In the genomic region with DNA sequence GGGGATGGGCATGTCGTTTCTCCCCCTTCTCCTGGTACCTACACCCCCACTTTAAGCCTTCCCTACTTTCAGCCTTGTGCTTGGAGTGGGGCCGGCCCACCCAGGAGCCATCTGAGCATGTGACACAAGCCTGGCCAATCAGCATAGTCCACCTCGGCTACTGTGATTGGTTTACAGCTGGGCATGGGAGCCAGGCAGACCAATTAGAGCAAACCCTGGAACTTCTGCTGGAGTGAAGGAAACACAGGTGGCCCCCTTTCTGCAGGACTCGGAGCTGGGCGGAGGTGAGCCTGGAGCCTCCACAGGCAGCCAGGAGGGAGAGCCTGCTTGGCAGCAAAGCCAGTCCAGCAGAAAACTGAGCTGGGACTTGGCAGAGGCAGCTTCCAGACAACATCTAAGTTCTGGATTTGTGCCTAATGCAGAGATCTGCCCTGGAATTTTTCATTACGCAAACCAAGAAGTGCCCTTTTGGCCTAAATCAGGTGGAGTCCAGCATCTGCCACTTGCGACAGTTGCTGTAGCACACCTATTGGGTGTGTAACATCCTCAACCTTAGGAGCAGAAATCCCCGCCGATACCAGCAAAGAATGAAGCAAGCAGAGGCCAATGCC, we compare ENCODE assay signal across 9 cellular contexts. TPM values are rescaled to one million over a fixed set of nuclear protein-coding genes. Genes with fewer than 3 reads are reported as not detected.
A peak's percentile ranks its signal among the peaks of the same experiment; 100 is the strongest.
DNase-seq lines count a peak whose midpoint lies in the region; ATAC-seq and TF ChIP-seq lines count a peak whose summit lies in the region.
"Had no signal": no experiment of that assay in that cellular context is flagged by ENCODE, and none has a peak within 500 bp of the region (broad histone marks: within the 10 kb centered on the region; RNA-seq: fewer than 3 reads in every experiment).

No MANE protein-coding gene starts in this region.

- no peaks in the 10 kb centered on the region for H3K36me3 ChIP-seq in neural progenitor cell

- no peaks in the 10 kb centered on the region for H3K9me3 Mint-ChIP-seq in neural progenitor cell
- no peaks in the 10 kb centered on the region for H3K9me3 Mint-ChIP-seq in stimulated activated effector memory CD8-positive, alpha-beta T cell treated with anti-CD3 and anti-CD28 coated beads, Interleukin-12 subunit alpha, Interleukin-12 subunit beta, amount 100 ng/mL, for 72 hours
- H3K9me3 Mint-ChIP-seq in progenitor cell of endocrine pancreas (ENCODE audit: low read depth) = no peaks in the 10 kb centered on the region

- TF ChIP-seq CTCF in epithelial cell of esophagus (IDR thresholded peaks at IDR 0.05; ENCODE audit: insufficient read depth, low read depth, low read length, missing control alignments) (peak; percentile 10), neural progenitor cell (IDR thresholded peaks at IDR 0.05) (no peak), progenitor cell of endocrine pancreas (IDR thresholded peaks at IDR 0.05; ENCODE audit: unreplicated experiment) (no peak)

- H2AFZ ChIP-seq in neural progenitor cell (replicated peaks) = no peak overlapping the region

- no peak overlapping the region for H3K9ac ChIP-seq in neural progenitor cell

- peaks cover 11% of the 10 kb centered on the region for H4K20me1 ChIP-seq in neural progenitor cell (ENCODE audit: low read depth)

- H3K4me3 Mint-ChIP-seq in neural progenitor cell (no peak overlapping the region), progenitor cell of endocrine pancreas (ENCODE audit: low read depth) (no peak overlapping the region)
- H3K4me3 Mint-ChIP-seq in stimulated activated effector memory CD8-positive, alpha-beta T cell treated with anti-CD3 and anti-CD28 coated beads, Interleukin-12 subunit alpha, Interleukin-12 subunit beta, amount 100 ng/mL, for 72 hours = no peak overlapping the region

- H3K27me3 Mint-ChIP-seq in neural progenitor cell (ENCODE audit: insufficient read depth, low read depth) (no peaks in the 10 kb centered on the region), progenitor cell of endocrine pancreas (no peaks in the 10 kb centered on the region)

- H3K4me3 ChIP-seq in epithelial cell of esophagus (ENCODE audit: low read length) (no peak overlapping the region), neural progenitor cell (no peak overlapping the region)

- H3K27ac Mint-ChIP-seq in neural progenitor cell (peak overlapping the region; percentile 86), progenitor cell of endocrine pancreas (no peak overlapping the region)
- H3K27ac Mint-ChIP-seq in stimulated activated effector memory CD8-positive, alpha-beta T cell treated with anti-CD3 and anti-CD28 coated beads, Interleukin-12 subunit alpha, Interleukin-12 subunit beta, amount 100 ng/mL, for 72 hours = no peak overlapping the region

- H3F3A ChIP-seq in neural progenitor cell (ENCODE audit: low read depth) = peaks cover 8% of the 10 kb centered on the region

- H3K4me2 ChIP-seq in neural progenitor cell = no peak overlapping the region

- peaks cover 8% of the 10 kb centered on the region for H3K4me1 ChIP-seq in neural progenitor cell

- H3K9me3 ChIP-seq in neural progenitor cell (ENCODE audit: low read depth) = no peaks in the 10 kb centered on the region

- DNase-seq in D341Med (ENCODE audit: low spot score) (peak; percentile 72), NCI-H460 (ENCODE audit: extremely low read depth, low read depth) (peak; percentile 28), epithelial cell of esophagus (ENCODE audit: low read depth) (peak; percentile 26), neural progenitor cell (ENCODE audit: low spot score) (peak; percentile 27), SKM-1 treated with dmso at 0.1 percent for 144 hours (lab: John Stamatoyannopoulos, UW; ENCODE audit: unreplicated experiment) (no peak), progenitor cell of endocrine pancreas (ENCODE audit: low spot score, unreplicated experiment) (no peak)
- DNase-seq in stimulated activated effector memory CD8-positive, alpha-beta T cell treated with anti-CD3 and anti-CD28 coated beads, Interleukin-12 subunit alpha, Interleukin-12 subunit beta, amount 100 ng/mL, for 72 hours (ENCODE audit: low spot score in 2 of 2) = no peak
- DNase-seq: activated naive CD4-positive, alpha-beta T cell had no signal

- H3K27me3 ChIP-seq in neural progenitor cell = no peaks in the 10 kb centered on the region

- no peaks in the 10 kb centered on the region for H3K79me2 ChIP-seq in neural progenitor cell (ENCODE audit: low read depth)

- ATAC-seq in stimulated activated effector memory CD8-positive, alpha-beta T cell treated with anti-CD3 and anti-CD28 coated beads, Interleukin-12 subunit alpha, Interleukin-12 subunit beta, amount 100 ng/mL, for 72 hours = no peak
- no peak for ATAC-seq in HG02623 (IDR thresholded peaks at IDR 0.05; ENCODE audit: unreplicated experiment)

- H3K27ac ChIP-seq in neural progenitor cell = no peak overlapping the region

- H3K36me3 Mint-ChIP-seq in neural progenitor cell (peaks cover 9% of the 10 kb centered on the region), progenitor cell of endocrine pancreas (ENCODE audit: insufficient read depth) (peaks cover 2% of the 10 kb centered on the region)
- no peaks in the 10 kb centered on the region for H3K36me3 Mint-ChIP-seq in stimulated activated effector memory CD8-positive, alpha-beta T cell treated with anti-CD3 and anti-CD28 coated beads, Interleukin-12 subunit alpha, Interleukin-12 subunit beta, amount 100 ng/mL, for 72 hours

- peaks cover 16% of the 10 kb centered on the region for H3K4me1 Mint-ChIP-seq in neural progenitor cell
- H3K4me1 Mint-ChIP-seq in stimulated activated effector memory CD8-positive, alpha-beta T cell treated with anti-CD3 and anti-CD28 coated beads, Interleukin-12 subunit alpha, Interleukin-12 subunit beta, amount 100 ng/mL, for 72 hours = no peaks in the 10 kb centered on the region
- no peaks in the 10 kb centered on the region for H3K4me1 Mint-ChIP-seq in progenitor cell of endocrine pancreas (ENCODE audit: low read depth)

RNA-seq across cellular contexts. Expression of a gene that starts 59.5 kb away (rescaled TPM):
- total RNA-seq in NCI-H460 (2014; rRNA removed; shearing (Covaris generic)) = 103 and 115 TPM in 2 replicates
- polyA plus RNA-seq in NCI-H460 (2014; cell fraction: nucleus; rRNA removed) = 436 and 554 TPM in 2 replicates
- total RNA-seq in neural progenitor cell (ENCODE audit: low replicate concordance) (4.3 and 7.8 TPM in 2 replicates), progenitor cell of endocrine pancreas (20.6 and 21.5 TPM in 2 replicates)

Comparison
In these comparisons a context has a peak if more than half of its experiments do, and no peak if none do; other contexts are left out.
1. DNase-seq: peak in D341Med (single experiment), NCI-H460 (single experiment), epithelial cell of esophagus (single experiment) and neural progenitor cell (single experiment); none in stimulated activated effector memory CD8-positive, alpha-beta T cell treated with anti-CD3 and anti-CD28 coated beads, Interleukin-12 subunit alpha, Interleukin-12 subunit beta, amount 100 ng/mL, for 72 hours (0 of 2), SKM-1 treated with dmso at 0.1 percent for 144 hours (single experiment) and progenitor cell of endocrine pancreas (single experiment).